8 cellular contexts compared by ENCODE assay signal in the genomic region with DNA sequence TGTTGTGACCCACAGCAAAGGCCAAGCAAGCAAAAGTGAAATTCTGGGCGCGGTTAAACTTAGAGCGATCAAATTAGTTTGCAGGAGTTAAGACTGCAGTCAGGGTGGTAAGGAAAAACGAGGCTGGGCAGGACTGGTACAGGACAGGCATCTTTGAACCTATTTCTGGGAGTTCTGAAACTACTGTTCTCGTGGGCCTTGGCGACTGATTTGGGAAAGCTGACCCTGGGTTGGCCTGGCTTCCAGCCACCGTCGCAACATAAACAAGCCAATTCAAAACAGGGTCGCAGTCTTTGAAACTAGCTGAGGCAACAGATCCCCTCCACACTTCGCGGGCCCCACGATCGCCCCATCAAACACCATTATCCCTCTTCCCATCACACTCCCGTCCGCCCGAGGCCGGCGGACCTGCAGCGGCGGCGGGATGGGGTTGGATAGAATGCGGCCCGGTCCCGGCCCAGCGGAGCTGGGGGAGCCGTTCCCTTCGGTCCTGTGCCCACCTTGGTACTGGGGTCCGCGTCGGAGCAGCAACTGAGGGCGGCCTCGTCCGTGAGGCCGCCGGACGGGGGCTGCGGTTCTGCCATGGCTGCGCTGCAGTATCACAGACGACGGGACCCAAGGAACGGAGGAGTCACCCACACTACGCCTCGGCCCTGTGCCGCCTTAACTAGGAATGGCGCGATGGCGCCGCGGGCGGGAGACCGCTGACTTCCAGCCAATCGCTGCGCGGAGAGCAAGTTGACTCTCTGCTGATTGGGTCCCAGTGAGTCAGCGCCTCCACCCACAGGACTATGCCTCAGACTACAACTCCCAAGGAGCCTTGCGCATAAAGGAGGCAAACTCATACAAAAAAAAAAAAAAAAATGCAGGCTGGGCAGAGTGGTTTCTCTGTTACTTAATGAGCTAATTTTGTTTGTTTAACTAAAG. TPM values are rescaled to one million over a fixed set of nuclear protein-coding genes. Genes with fewer than 3 reads are reported as not detected.
DNase-seq lines count a peak whose midpoint lies in the region; ATAC-seq and TF ChIP-seq lines count a peak whose summit lies in the region.

A gene (minus strand): TSS at position 675 of the 927 bp plus-strand sequence. CDS start 91 bp downstream, at position 584.

- H3K36me3 ChIP-seq in left lung = no peaks in the 10 kb centered on the region

- peak within 1 kb of the TSS; percentile 86 to 94 for H3K4me3 Mint-ChIP-seq in CD14-positive monocyte

- intact Hi-C loops in CD14-positive monocyte (cut with micrococcal nuclease) (loop anchor here (5.0 kb wide), 1 partner anchor 60 kb away; no protein-coding TSS in a partner anchor), left lung (cut with DNase I) (no loop called here)

- no peaks in the 10 kb centered on the region for H3K27me3 ChIP-seq in left lung

- H3K4me1 ChIP-seq in left lung = peaks cover 0 to 9% of the 10 kb centered on the region in 2 donors

- peak within 1 kb of the TSS; percentile 59 to 91 (median 85) for H3K27ac Mint-ChIP-seq in CD14-positive monocyte

- peak within 1 kb of the TSS; percentile 53 to 65 for H3K4me3 ChIP-seq in left lung

- peaks cover 12% of the 10 kb centered on the region for H3K4me1 Mint-ChIP-seq in CD14-positive monocyte

- peaks cover 0 to 15% of the 10 kb centered on the region in 2 donors for H3K9me3 ChIP-seq in left lung

- peaks cover 9 to 21% (median 13%) of the 10 kb centered on the region in 7 donors for H3K9me3 Mint-ChIP-seq in CD14-positive monocyte

- peaks cover 2 to 15% (median 6%) of the 10 kb centered on the region in 3 donors for H3K27me3 Mint-ChIP-seq in CD14-positive monocyte (ENCODE audit: low read depth in 3 of 3)

- TF ChIP-seq CTCF in CD14-positive monocyte (IDR thresholded peaks at IDR 0.05) (no peak), left lung (IDR thresholded peaks at IDR 0.05) (no peak)

- ATAC-seq in GM19397 (IDR thresholded peaks at IDR 0.05; ENCODE audit: unreplicated experiment) (peak; percentile 100), HG03571 (IDR thresholded peaks at IDR 0.05; ENCODE audit: unreplicated experiment) (peak; percentile 99), left lung (peak; percentile 100)

- peaks cover 9 to 10% of the 10 kb centered on the region in 2 donors for H3K36me3 Mint-ChIP-seq in CD14-positive monocyte

- H3K27ac ChIP-seq in left lung = peak within 1 kb of the TSS; percentile 90 to 94

- peak; percentile 97 for DNase-seq in CD14-positive monocyte (ENCODE audit: low spot score)
- DNase-seq in NCI-H82 (lab: John Stamatoyannopoulos, UW) = peak; percentile 97
- peak; percentile 95 to 97 for DNase-seq in activated CD4-positive, alpha-beta T cell treated with anti-CD3 and anti-CD28 coated beads, Interleukin-2, amount 50 U/mL, for 48 hours
- peak; percentile 99 for DNase-seq in dermis blood vessel endothelial cell
- peak; percentile 97 to 98 for DNase-seq in left lung
- peak; percentile 91 to 92 for DNase-seq in stimulated activated CD4-positive, alpha-beta T cell treated with anti-CD3 and anti-CD28 coated beads, Interleukin-2, amount 100 ng/mL, for 48 hours

RNA-seq across cellular contexts. Expression of the gene that starts here (rescaled TPM):
- polyA plus RNA-seq in CD14-positive monocyte = 10 to 100 TPM; 62.6 to 68.6 TPM
- 106 and 145 TPM in 2 replicates for total RNA-seq in dermis blood vessel endothelial cell
- 10 to 100 TPM; 88.8 to 99.6 TPM for total RNA-seq in left lung

Comparison
In these comparisons a context has a peak if more than half of its experiments do, and no peak if none do; other contexts are left out.
1. Peak in every context shown above with its lines: DNase-seq, ATAC-seq, H3K4me3 ChIP-seq and H3K27ac ChIP-seq.
2. intact Hi-C loops: an anchor here in CD14-positive monocyte (5.0 kb wide); none called in left lung.